ENCODE assay signal across 18 cellular contexts in genomic region chr4:74608151-74608949, GRCh38.
A peak's percentile ranks its signal among the peaks of the same experiment; 100 is the strongest.
DNase-seq lines count a peak whose midpoint lies in the region; ATAC-seq, FAIRE-seq and TF ChIP-seq lines count a peak whose summit lies in the region.
"Had no signal": no experiment of that assay in that cellular context is flagged by ENCODE, and none has a peak within 500 bp of the region (broad histone marks: within the 10 kb centered on the region; RNA-seq: fewer than 3 reads in every experiment).

No MANE protein-coding gene starts in this region.

- dilution Hi-C loops in keratinocyte (cut with MboI; ENCODE audit: extremely low pct_ligation_motif_present, low sequenced_read_pairs): no loop called here

- ATAC-seq in K562 (no peak), upper lobe of right lung (peak; percentile 13)

- H3K9me3 Mint-ChIP-seq in activated CD4-positive, alpha-beta T cell treated with anti-CD3 and anti-CD28 coated beads, Interleukin-2, amount 10 ng/mL, durations not matched to agents 24 days and 14 days: no peaks in the 10 kb centered on the region
- H3K9me3 Mint-ChIP-seq: nephron; T-helper 2 cell treated with Interferon-gamma antibody and Interleukin-4, amounts not matched to agents 5 μg/mL and 100 μg/mL, for 36 hours had no signal

- H3K9ac ChIP-seq in K562 (ENCODE audit: insufficient read depth in 1 of 2, low read depth in 2 of 2, low read length in 2 of 2) (no peak overlapping the region), keratinocyte (ENCODE audit: control insufficient read depth, extremely low read depth, insufficient read depth, low read length) (no peak overlapping the region)

- no peak overlapping the region for H3K4me3 ChIP-seq in K562
- no peak overlapping the region for H3K4me3 ChIP-seq in keratinocyte (ENCODE audit: control insufficient read depth in 2 of 3, extremely low read depth in 1 of 3, insufficient read depth in 2 of 3, low read depth in 1 of 3, low read length in 3 of 3)
- H3K4me3 ChIP-seq in upper lobe of right lung: no peak overlapping the region
- H3K4me3 ChIP-seq: lung, right atrium auricular region had no signal

- H3K9me3 ChIP-seq in K562 (replicated peaks; ENCODE audit: control insufficient read depth, insufficient read depth, low read depth, low read length) (no peaks in the 10 kb centered on the region), keratinocyte (ENCODE audit: control insufficient read depth, low read depth, low read length) (no peaks in the 10 kb centered on the region), upper lobe of right lung (no peaks in the 10 kb centered on the region)
- H3K9me3 ChIP-seq: right atrium auricular region had no signal

- H3K27me3 Mint-ChIP-seq in activated CD4-positive, alpha-beta T cell treated with anti-CD3 and anti-CD28 coated beads, Interleukin-2, amount 10 ng/mL, durations not matched to agents 24 days and 14 days: peaks cover 2% of the 10 kb centered on the region

- no peaks in the 10 kb centered on the region for H3K36me3 Mint-ChIP-seq in activated CD4-positive, alpha-beta T cell treated with anti-CD3 and anti-CD28 coated beads, Interleukin-2, amount 10 ng/mL, durations not matched to agents 24 days and 14 days (ENCODE audit: low read depth)

- BruUV-seq in K562 (replicated peaks; lab: Mats Ljungman, UMichigan): no TSS peak

- POLR2A ChIA-PET in K562 (lab: Yijun Ruan, JAX) (no interaction called here), GM10248 (lab: Yijun Ruan, JAX) (no interaction called here)

- no peak for FAIRE-seq in K562 (lab: Jason Lieb, UNC)
- peak; percentile 71 for FAIRE-seq in keratinocyte (lab: Jason Lieb, UNC)

- H3K27me3 ChIP-seq in K562 (ENCODE audit: control insufficient read depth in 2 of 2, insufficient read depth in 2 of 2, low read length in 2 of 2): no peaks in the 10 kb centered on the region
- no peaks in the 10 kb centered on the region for H3K27me3 ChIP-seq in keratinocyte (ENCODE audit: control insufficient read depth, extremely low read depth, insufficient read depth, low read length)
- H3K27me3 ChIP-seq in upper lobe of right lung: no peaks in the 10 kb centered on the region
- H3K27me3 ChIP-seq: right atrium auricular region had no signal

- H3K79me2 ChIP-seq in K562 (ENCODE audit: control insufficient read depth, insufficient read depth, low read length): no peaks in the 10 kb centered on the region
- no peaks in the 10 kb centered on the region for H3K79me2 ChIP-seq in keratinocyte (ENCODE audit: control insufficient read depth, insufficient read depth, low read length)

- H3K27ac ChIP-seq in K562 (ENCODE audit: extremely low read depth, low read depth, low read length) (no peak overlapping the region), keratinocyte (ENCODE audit: control insufficient read depth, insufficient read depth, low read length) (no peak overlapping the region), upper lobe of right lung (no peak overlapping the region)
- H3K27ac ChIP-seq: right atrium auricular region had no signal

- no peaks in the 10 kb centered on the region for H3K4me1 Mint-ChIP-seq in activated CD4-positive, alpha-beta T cell treated with anti-CD3 and anti-CD28 coated beads, Interleukin-2, amount 10 ng/mL, durations not matched to agents 24 days and 14 days
- H3K4me1 Mint-ChIP-seq: nephron had no signal

- H4K20me1 ChIP-seq in K562 (replicated peaks; ENCODE audit: control insufficient read depth, insufficient read depth, low read length) (no peaks in the 10 kb centered on the region), keratinocyte (ENCODE audit: control insufficient read depth, extremely low read depth, insufficient read depth, low read length) (no peaks in the 10 kb centered on the region)

- H3K4me2 ChIP-seq in K562 (ENCODE audit: insufficient read depth, low read length) (no peak overlapping the region), keratinocyte (ENCODE audit: control insufficient read depth, extremely low read depth, insufficient read depth, low read depth, low read length) (no peak overlapping the region)

- no peak overlapping the region for H3K27ac Mint-ChIP-seq in activated CD4-positive, alpha-beta T cell treated with anti-CD3 and anti-CD28 coated beads, Interleukin-2, amount 10 ng/mL, durations not matched to agents 24 days and 14 days
- H3K27ac Mint-ChIP-seq: nephron; T-helper 2 cell treated with Interferon-gamma antibody and Interleukin-4, amounts not matched to agents 5 μg/mL and 100 μg/mL, for 36 hours had no signal

- H2AFZ ChIP-seq in K562 (ENCODE audit: low read depth, low read length): no peak overlapping the region
- H2AFZ ChIP-seq in keratinocyte (ENCODE audit: control insufficient read depth, low read length): no peak overlapping the region

- no peak for TF ChIP-seq EP300 in K562 (IDR thresholded peaks at IDR 0.05; ENCODE audit: low read length)

- no peak overlapping the region for H3K4me3 Mint-ChIP-seq in activated CD4-positive, alpha-beta T cell treated with anti-CD3 and anti-CD28 coated beads, Interleukin-2, amount 10 ng/mL, durations not matched to agents 24 days and 14 days
- H3K4me3 Mint-ChIP-seq: nephron; T-helper 2 cell treated with Interferon-gamma antibody and Interleukin-4, amounts not matched to agents 5 μg/mL and 100 μg/mL, for 36 hours had no signal

- H3K36me3 ChIP-seq in K562 (ENCODE audit: control insufficient read depth, insufficient read depth, low read length): no peaks in the 10 kb centered on the region
- no peaks in the 10 kb centered on the region for H3K36me3 ChIP-seq in keratinocyte (ENCODE audit: control insufficient read depth in 2 of 2, extremely low read depth in 1 of 2, insufficient read depth in 2 of 2, low read length in 2 of 2)
- no peaks in the 10 kb centered on the region for H3K36me3 ChIP-seq in upper lobe of right lung
- H3K36me3 ChIP-seq: right atrium auricular region had no signal

- TF ChIP-seq RAD21 in K562 (CRISPR knock-in tag; conservative IDR thresholded peaks at IDR 0.05 in 1 of 2, IDR thresholded peaks at IDR 0.05 in 1 of 2): no peak

- intact Hi-C loops in K562 (cut with micrococcal nuclease) (no loop called here), upper lobe of right lung (cut with DNase I) (no loop called here)
- intact Hi-C loops in activated CD4-positive, alpha-beta T cell treated with anti-CD3 and anti-CD28 coated beads, Interleukin-2, amount 10 ng/mL, durations not matched to agents 24 days and 14 days (cut with micrococcal nuclease): no loop called here

- DNase-seq in HT-29 (ENCODE audit: low spot score): peak; percentile 69
- DNase-seq in K562 (ENCODE audit: extremely low read depth in 1 of 4, low spot score in 3 of 4): peak in 2 of 4 experiments; percentile 7 to 10
- DNase-seq in keratinocyte (ENCODE audit: low read depth, low spot score): no peak
- no peak for DNase-seq in upper lobe of right lung
- no peak for DNase-seq in activated gamma-delta T cell treated with Interleukin-2 at 50 U/mL for 16 hours
- DNase-seq in activated CD4-positive, alpha-beta T cell treated with anti-CD3 and anti-CD28 coated beads, Interleukin-2, amount 10 ng/mL, durations not matched to agents 24 days and 14 days: no peak
- no peak for DNase-seq in GM10248 (ENCODE audit: extremely low spot score)
- DNase-seq: activated CD4-positive, alpha-beta T cell treated with anti-CD3 and anti-CD28 coated beads for 1 hour; activated naive CD4-positive, alpha-beta T cell; C1 segment of cervical spinal cord; DMS79 treated with DMSO at 0.1 percent for 48 hours; GOT3; NCI-H1092; SHP77 treated with DMSO at 0.1 percent for 48 hours had no signal

- CTCF ChIA-PET in K562 (lab: Yijun Ruan, JAX; ENCODE audit: low intra/inter-chr PET ratio): no interaction called here
- CTCF ChIA-PET in GM10248 (lab: Yijun Ruan, JAX): interaction anchor here (1.2 kb wide), 1 partner anchor 67 kb away, joined by 3 read pairs; no protein-coding TSS in a partner anchor

- H3K4me1 ChIP-seq in K562 (replicated peaks in 1 of 2; ENCODE audit: control insufficient read depth in 2 of 2, insufficient read depth in 2 of 2, low read length in 2 of 2) (no peaks in the 10 kb centered on the region; a peak in 1 of 5 replicates), keratinocyte (ENCODE audit: control insufficient read depth, extremely low read depth, insufficient read depth, low read length) (peaks cover 4% of the 10 kb centered on the region), upper lobe of right lung (no peaks in the 10 kb centered on the region)
- H3K4me1 ChIP-seq: right atrium auricular region had no signal

- in situ Hi-C loops in K562 (cut with MboI): no loop called here

- TF ChIP-seq POLR2A in K562 (conservative IDR thresholded peaks at IDR 0.05): no peak

- 28% methylated on average over 2 of the region's 2 CpGs for WGBS in K562 (ENCODE audit: insufficient coverage, low coverage, missing lambda C conversion rate)

- TF ChIP-seq CTCF in K562 (IDR thresholded peaks at IDR 0.05 in 2 of 3, conservative IDR thresholded peaks at IDR 0.05 in 1 of 3; ENCODE audit: insufficient read depth in 2 of 3, low read depth in 1 of 3, low read length in 3 of 3): no peak
- TF ChIP-seq CTCF in keratinocyte (optimal IDR thresholded peaks at IDR 0.05 in 1 of 3, IDR thresholded peaks at IDR 0.05 in 1 of 3, conservative IDR thresholded peaks at IDR 0.05 in 1 of 3; ENCODE audit: extremely low read depth in 1 of 3, insufficient read depth in 2 of 3, low read length in 3 of 3): no peak
- no peak for TF ChIP-seq CTCF in upper lobe of right lung (IDR thresholded peaks at IDR 0.05)
- no peak for TF ChIP-seq CTCF in GM10248 (IDR thresholded peaks at IDR 0.05; ENCODE audit: control extremely low read depth, extremely low read depth, low read depth, missing control alignments)

- H3K9me1 ChIP-seq in K562 (ENCODE audit: control insufficient read depth, insufficient read depth, low read length) (no peaks in the 10 kb centered on the region), keratinocyte (ENCODE audit: control insufficient read depth, extremely low read depth, insufficient read depth, low read length) (no peaks in the 10 kb centered on the region)

TF ChIP-seq in K562, 482 proteins besides CTCF, POLR2A, EP300 and RAD21 (continues in another document):
- peak; percentile 20 to 23; a peak in 2 of 4 replicates for TF ChIP-seq TRIM24 (IDR thresholded peaks at IDR 0.05)
- TF ChIP-seq TCF7 (IDR thresholded peaks at IDR 0.05; ENCODE audit: borderline replicate concordance): no peak
- 0 out of 2 replicates have a peak, but pooled peaks have one; percentile 11 for TF ChIP-seq NFE2 (IDR thresholded peaks at IDR 0.05; ENCODE audit: low read depth)
- no peak for TF ChIP-seq ZNF23 (CRISPR knock-in tag; IDR thresholded peaks at IDR 0.05)
- no peak for TF ChIP-seq TFE3 (CRISPR knock-in tag; IDR thresholded peaks at IDR 0.05)
